In genomic region chr20:38117635-38118034, GRCh38 we compare ENCODE assay signal across 16 cellular contexts. TPM values are rescaled to one million over a fixed set of nuclear protein-coding genes. Genes with fewer than 3 reads are reported as not detected.
DNase-seq lines count a peak whose midpoint lies in the region; ATAC-seq and TF ChIP-seq lines count a peak whose summit lies in the region.
"Had no signal": no experiment of that assay in that cellular context is flagged by ENCODE, and none has a peak within 500 bp of the region (broad histone marks: within the 10 kb centered on the region; RNA-seq: fewer than 3 reads in every experiment).

No MANE protein-coding gene starts in this region.

- H3K36me3 ChIP-seq in HCT116 (ENCODE audit: control insufficient read depth in 1 of 2, insufficient read depth in 2 of 2, low read length in 2 of 2), result no peaks in the 10 kb centered on the region
- no peaks in the 10 kb centered on the region for H3K36me3 ChIP-seq in SJSA1
- no peaks in the 10 kb centered on the region for H3K36me3 ChIP-seq in esophagus muscularis mucosa
- H3K36me3 ChIP-seq: Peyer's patch, thoracic aorta had no signal

- ATAC-seq in HCT116, result no peak; the same call in 1 of the 2 replicates
- ATAC-seq: naive thymus-derived CD4-positive, alpha-beta T cell had no signal

- H2AFZ ChIP-seq in HCT116 (ENCODE audit: low read depth, low read length, poor library complexity, severe bottlenecking), result peak overlapping the region; percentile 57

- no peaks in the 10 kb centered on the region for H4K20me1 ChIP-seq in HCT116 (ENCODE audit: insufficient read depth)

- H3K79me2 ChIP-seq in HCT116 (ENCODE audit: insufficient read depth, low read length), result no peaks in the 10 kb centered on the region

- RAD21 ChIA-PET in HCT116 (lab: Charles Lee; ENCODE audit: low non-redundant PET in 1 of 2, low total read pairs in 2 of 2, uncharacterized antibody in 2 of 2, unreplicated experiment in 2 of 2), result no interaction called here

- H3K4me3 ChIP-seq in HCT116 (replicated peaks in 1 of 2; ENCODE audit: low read depth in 1 of 2, low read length in 2 of 2) (no peak overlapping the region), SJSA1 (no peak overlapping the region), esophagus muscularis mucosa (no peak overlapping the region), retinal pigment epithelial cell (ENCODE audit: low read length) (no peak overlapping the region)
- H3K4me3 ChIP-seq: Peyer's patch, skin epidermis, thoracic aorta had no signal

- no peak for TF ChIP-seq CTCF in HCT116 (IDR thresholded peaks at IDR 0.05 in 2 of 3, conservative IDR thresholded peaks at IDR 0.05 in 1 of 3; ENCODE audit: borderline replicate concordance in 1 of 3, insufficient read depth in 1 of 3, low read depth in 2 of 3, low read length in 2 of 3)
- no peak for TF ChIP-seq CTCF in esophagus muscularis mucosa (IDR thresholded peaks at IDR 0.05)
- TF ChIP-seq CTCF in retinal pigment epithelial cell (conservative IDR thresholded peaks at IDR 0.05; ENCODE audit: low read depth, low read length), result no peak

- whole genome bisulfite sequencing in esophagus muscularis mucosa, result 80% methylated on average over 3 of the region's 3 CpGs

- peak overlapping the region; percentile 39 for H3K4me2 ChIP-seq in HCT116 (ENCODE audit: low read length)

- TF ChIP-seq POLR2A in HCT116 (IDR thresholded peaks at IDR 0.05; ENCODE audit: borderline replicate concordance, extremely low read depth, insufficient read depth, insufficient read length) (no peak), esophagus muscularis mucosa (IDR thresholded peaks at IDR 0.05; ENCODE audit: low read depth) (no peak)

- H3K4me1 ChIP-seq in HCT116 (ENCODE audit: control insufficient read depth in 1 of 2, insufficient read depth in 2 of 2, low read length in 2 of 2), result peaks cover 0 to 30% of the 10 kb centered on the region in 2 experiments; a peak in 2 of 4 replicates
- H3K4me1 ChIP-seq in SJSA1 (replicated peaks), result peaks cover 41% of the 10 kb centered on the region
- peaks cover 2 to 19% (median 11%) of the 10 kb centered on the region in 4 donors for H3K4me1 ChIP-seq in esophagus muscularis mucosa

- POLR2A ChIA-PET in HCT116 (lab: Charles Lee), result no interaction called here

- intact Hi-C loops in HCT116 (cut with micrococcal nuclease) (no loop called here), esophagus muscularis mucosa (cut with DNase I) (no loop called here)

- TF ChIP-seq RAD21 in HCT116 (IDR thresholded peaks at IDR 0.05; ENCODE audit: low read depth), result no peak

- H3K9me3 ChIP-seq in HCT116 (ENCODE audit: control insufficient read depth in 1 of 2, insufficient read depth in 1 of 2, low read depth in 1 of 2, low read length in 2 of 2) (no peaks in the 10 kb centered on the region), SJSA1 (replicated peaks) (no peaks in the 10 kb centered on the region), esophagus muscularis mucosa (peaks cover 0 to 3% (median 0%) of the 10 kb centered on the region in 4 donors)
- H3K9me3 ChIP-seq: Peyer's patch, thoracic aorta had no signal

- CTCF ChIA-PET in HCT116 (lab: Charles Lee), result no interaction called here

- no peak for TF ChIP-seq EP300 in esophagus muscularis mucosa (IDR thresholded peaks at IDR 0.05)

- H3K27me3 ChIP-seq in HCT116 (ENCODE audit: insufficient read depth, low read length), result no peaks in the 10 kb centered on the region
- no peaks in the 10 kb centered on the region for H3K27me3 ChIP-seq in SJSA1 (replicated peaks)
- H3K27me3 ChIP-seq in esophagus muscularis mucosa, result no peaks in the 10 kb centered on the region
- H3K27me3 ChIP-seq: Peyer's patch had no signal

- BruUV-seq in HCT116 (replicated peaks; lab: Mats Ljungman, UMichigan), result no TSS peak

- no peak overlapping the region for H3K27ac ChIP-seq in HCT116 (ENCODE audit: low read depth, low read length)
- peak overlapping the region; percentile 59 for H3K27ac ChIP-seq in SJSA1
- H3K27ac ChIP-seq in esophagus muscularis mucosa (replicated peaks in 1 of 4), result no peak overlapping the region
- H3K27ac ChIP-seq: Peyer's patch, skin epidermis had no signal

- DNase-seq in HCT116 (ENCODE audit: low read depth, low spot score) (no peak), SJSA1 (ENCODE audit: low read depth in 1 of 2, low spot score in 2 of 2) (peak; percentile 78 to 84), esophagus muscularis mucosa (ENCODE audit: extremely low spot score) (peak; percentile 37), retinal pigment epithelial cell (ENCODE audit: low read depth) (peak; percentile 81), NCI-H2196 (lab: John Stamatoyannopoulos, UW; ENCODE audit: unreplicated experiment) (no peak)
- DNase-seq in activated T-cell treated with anti-CD3 and anti-CD28 coated beads, Interleukin-2, amount 50 U/mL, for 48 hours, result no peak
- DNase-seq in stimulated activated CD4-positive, alpha-beta T cell treated with anti-CD3 and anti-CD28 coated beads, Interleukin-4, amount 100 ng/mL, for 4 hours, result no peak
- no peak for DNase-seq in activated CD8-positive, alpha-beta memory T cell treated with anti-CD3 and anti-CD28 coated beads, Interleukin-2, amount 50 U/mL, for 48 hours
- DNase-seq: activated T-cell treated with anti-CD3 and anti-CD28 coated beads for 4 hours; anterior cingulate cortex; DMS153; naive thymus-derived CD4-positive, alpha-beta T cell; NCI-H2171 treated with DMSO at 0.1 percent for 48 hours; Peyer's patch had no signal

- H3K9me2 ChIP-seq in HCT116 (ENCODE audit: insufficient read depth), result no peaks in the 10 kb centered on the region

- no peak overlapping the region for H3K9ac ChIP-seq in HCT116 (ENCODE audit: low read length)

TF ChIP-seq in HCT116, 20 proteins besides CTCF, POLR2A, EP300 and RAD21:
- no peak for TF ChIP-seq TCF7L2 (IDR thresholded peaks at IDR 0.05; ENCODE audit: borderline replicate concordance, extremely low read depth, insufficient read depth, insufficient read length)
- 0 out of 2 replicates have a peak, but pooled peaks have one; percentile 9 for TF ChIP-seq FOSL1 (IDR thresholded peaks at IDR 0.05; ENCODE audit: low read depth)
- TF ChIP-seq JUND (IDR thresholded peaks at IDR 0.05), result no peak

RNA-seq across cellular contexts. Expression of gene TGM2, which starts 47.4 kb away (rescaled TPM):
- 6.1 TPM for total RNA-seq in HCT116 (2021; ENCODE audit: unreplicated experiment)
- polyA plus RNA-seq in HCT116 (2012), result 8.2 and 9.5 TPM in 2 replicates
- 32.2 and 34.9 TPM in 2 replicates for total RNA-seq in SJSA1 (2014; rRNA removed; shearing (Covaris generic))
- 100 to 1,000 TPM; 170 to 385 (median 212) TPM for total RNA-seq in esophagus muscularis mucosa
- polyA plus RNA-seq: naive thymus-derived CD4-positive, alpha-beta T cell had no signal

Comparison
In these comparisons a context has a peak if more than half of its experiments do, and no peak if none do; other contexts are left out.
1. DNase-seq: peak in SJSA1 (2 of 2), esophagus muscularis mucosa (single experiment) and retinal pigment epithelial cell (single experiment); none in HCT116 (single experiment), activated T-cell treated with anti-CD3 and anti-CD28 coated beads, Interleukin-2, amount 50 U/mL, for 48 hours (0 of 2), stimulated activated CD4-positive, alpha-beta T cell treated with anti-CD3 and anti-CD28 coated beads, Interleukin-4, amount 100 ng/mL, for 4 hours (0 of 2), NCI-H2196 (single experiment) and activated CD8-positive, alpha-beta memory T cell treated with anti-CD3 and anti-CD28 coated beads, Interleukin-2, amount 50 U/mL, for 48 hours (single experiment).